ENCODE assay signal across 20 cellular contexts in genomic region chr2:101432411-101433181, GRCh38. TPM values are rescaled to one million over a fixed set of nuclear protein-coding genes. Genes with fewer than 3 reads are reported as not detected.
DNase-seq lines count a peak whose midpoint lies in the region; ATAC-seq and TF ChIP-seq lines count a peak whose summit lies in the region.
"Had no signal": no experiment of that assay in that cellular context is flagged by ENCODE, and none has a peak within 500 bp of the region (broad histone marks: within the 10 kb centered on the region; RNA-seq: fewer than 3 reads in every experiment).

No MANE protein-coding gene starts in this region.

- H3K9me3 Mint-ChIP-seq in osteocyte (ENCODE audit: unreplicated experiment): no peaks in the 10 kb centered on the region
- H3K9me3 Mint-ChIP-seq in endodermal cell: no peaks in the 10 kb centered on the region
- H3K9me3 Mint-ChIP-seq: activated T-helper 1 cell treated with anti-CD3 and anti-CD28 coated beads, Interleukin-12 subunit alpha, Interleukin-12 subunit beta, Interleukin-2, Interleukin-4 antibody, amounts not matched to agents 30 ng/mL and 10 ng/mL and 1 ng/mL, durations not matched to agents 14 hours and 24 hours and 36 hours; stimulated activated naive CD8-positive, alpha-beta T cell treated with anti-CD3 and anti-CD28 coated beads, Interleukin-15, amount 100 ng/mL, for 72 hours had no signal

- H3K27me3 Mint-ChIP-seq in osteocyte (ENCODE audit: unreplicated experiment): no peaks in the 10 kb centered on the region
- H3K27me3 Mint-ChIP-seq in endodermal cell (ENCODE audit: insufficient read depth): peaks cover 31% of the 10 kb centered on the region
- H3K27me3 Mint-ChIP-seq: stimulated activated naive CD8-positive, alpha-beta T cell treated with anti-CD3 and anti-CD28 coated beads, Interleukin-15, amount 100 ng/mL, for 72 hours had no signal

- H3K4me3 ChIP-seq in fibroblast of lung (replicated peaks in 1 of 4; ENCODE audit: control extremely low read depth in 1 of 4, insufficient read depth in 1 of 4, low read depth in 3 of 4, low read length in 4 of 4): no peak overlapping the region
- H3K4me3 ChIP-seq in endodermal cell (ENCODE audit: low read length): no peak overlapping the region
- H3K4me3 ChIP-seq: ascending aorta, esophagus squamous epithelium, SK-N-MC had no signal

- H2AFZ ChIP-seq in fibroblast of lung (ENCODE audit: low read length): no peak overlapping the region
- H2AFZ ChIP-seq: parathyroid adenoma had no signal

- no peaks in the 10 kb centered on the region for H3K9me3 ChIP-seq in fibroblast of lung (ENCODE audit: control insufficient read depth, insufficient read depth, low read depth, low read length)
- H3K9me3 ChIP-seq in endodermal cell (ENCODE audit: control insufficient read depth, low read length): no peaks in the 10 kb centered on the region
- H3K9me3 ChIP-seq: ascending aorta, esophagus squamous epithelium had no signal

- 86 to 95% methylated on average over 12 to 20 of the region's 20 CpGs for WGBS in endodermal cell (ENCODE audit: insufficient coverage in 1 of 2, insufficient read length in 1 of 2), 2 experiments

- H3K4me1 ChIP-seq in fibroblast of lung (ENCODE audit: control insufficient read depth, extremely low read depth, insufficient read depth, low read length) (peaks cover 3% of the 10 kb centered on the region), endodermal cell (ENCODE audit: control insufficient read depth, insufficient read depth, low read length) (peaks cover 5% of the 10 kb centered on the region)
- H3K4me1 ChIP-seq: parathyroid adenoma had no signal

- DNase-seq in EH (ENCODE audit: low read depth) (peak; percentile 59), M059J (ENCODE audit: low read depth) (peak; percentile 68), fibroblast of lung (ENCODE audit: low read depth in 2 of 2) (peak in 1 of 2 donors; percentile 59), osteocyte (ENCODE audit: extremely low spot score, unreplicated experiment) (peak; percentile 62), endodermal cell (no peak), NCI-H2227 treated with DMSO at 0.1 percent for 48 hours (lab: John Stamatoyannopoulos, UW) (no peak)
- DNase-seq: activated CD4-positive, alpha-beta T cell treated with anti-CD3 and anti-CD28 coated beads, Interleukin-2, amount 50 U/mL, for 48 hours; dermis blood vessel endothelial cell; DMS 273 treated with DMSO at 0.1 percent for 48 hours; esophagus squamous epithelium; left cardiac atrium; NCI-H1694 treated with DMSO at 0.1 percent for 48 hours; stimulated activated CD4-positive, alpha-beta T cell treated with anti-CD3 and anti-CD28 coated beads, Interleukin-12 subunit alpha, Interleukin-12 subunit beta, amount 100 ng/mL, for 4 hours; stimulated activated naive CD8-positive, alpha-beta T cell treated with anti-CD3 and anti-CD28 coated beads, Interleukin-15, amount 100 ng/mL, for 72 hours had no signal

- H3K4me1 Mint-ChIP-seq in osteocyte (ENCODE audit: unreplicated experiment): peaks cover 6% of the 10 kb centered on the region
- H3K4me1 Mint-ChIP-seq in endodermal cell: peaks cover 5% of the 10 kb centered on the region
- H3K4me1 Mint-ChIP-seq: stimulated activated naive CD8-positive, alpha-beta T cell treated with anti-CD3 and anti-CD28 coated beads, Interleukin-15, amount 100 ng/mL, for 72 hours had no signal

- H3K36me3 ChIP-seq in fibroblast of lung (ENCODE audit: control insufficient read depth, insufficient read depth, low read length) (peaks cover 4% of the 10 kb centered on the region), endodermal cell (ENCODE audit: control insufficient read depth, insufficient read depth, low read length) (no peaks in the 10 kb centered on the region)
- H3K36me3 ChIP-seq: ascending aorta, esophagus squamous epithelium had no signal

- H3K4me3 Mint-ChIP-seq in osteocyte (ENCODE audit: unreplicated experiment) (no peak overlapping the region), endodermal cell (no peak overlapping the region)
- H3K4me3 Mint-ChIP-seq: activated T-helper 1 cell treated with anti-CD3 and anti-CD28 coated beads, Interleukin-12 subunit alpha, Interleukin-12 subunit beta, Interleukin-2, Interleukin-4 antibody, amounts not matched to agents 30 ng/mL and 10 ng/mL and 1 ng/mL, durations not matched to agents 14 hours and 24 hours and 36 hours; stimulated activated naive CD8-positive, alpha-beta T cell treated with anti-CD3 and anti-CD28 coated beads, Interleukin-15, amount 100 ng/mL, for 72 hours had no signal

- H4K20me1 ChIP-seq in fibroblast of lung (ENCODE audit: control insufficient read depth, extremely low read depth, insufficient read depth, low read length): no peaks in the 10 kb centered on the region

- H3K27ac ChIP-seq in fibroblast of lung (ENCODE audit: insufficient read depth, low read length) (peak overlapping the region; percentile 29), endodermal cell (ENCODE audit: low read depth, low read length) (no peak overlapping the region)
- H3K27ac ChIP-seq: ascending aorta, esophagus squamous epithelium, parathyroid adenoma, SK-N-MC had no signal

- TF ChIP-seq CTCF in fibroblast of lung (conservative IDR thresholded peaks at IDR 0.05 in 1 of 2, IDR thresholded peaks at IDR 0.05 in 1 of 2; ENCODE audit: low read depth in 1 of 2, low read length in 2 of 2) (no peak), osteocyte (IDR thresholded peaks at IDR 0.05) (no peak), endodermal cell (conservative IDR thresholded peaks at IDR 0.05) (no peak)

- peaks cover 14% of the 10 kb centered on the region for H3K79me2 ChIP-seq in fibroblast of lung (ENCODE audit: control insufficient read depth, insufficient read depth, low read length)
- H3K79me2 ChIP-seq: parathyroid adenoma had no signal

- no peak overlapping the region for H3K9ac ChIP-seq in fibroblast of lung (ENCODE audit: insufficient read depth, low read length)
- no peak overlapping the region for H3K9ac ChIP-seq in endodermal cell (ENCODE audit: extremely low read depth, low read length, poor library complexity, severe bottlenecking)
- H3K9ac ChIP-seq: parathyroid adenoma had no signal

- no peak overlapping the region for H3K4me2 ChIP-seq in fibroblast of lung (ENCODE audit: extremely low read depth, insufficient read depth, low read length)

- H3K27ac Mint-ChIP-seq in osteocyte (ENCODE audit: unreplicated experiment) (no peak overlapping the region), endodermal cell (no peak overlapping the region)
- H3K27ac Mint-ChIP-seq: activated T-helper 1 cell treated with anti-CD3 and anti-CD28 coated beads, Interleukin-12 subunit alpha, Interleukin-12 subunit beta, Interleukin-2, Interleukin-4 antibody, amounts not matched to agents 30 ng/mL and 10 ng/mL and 1 ng/mL, durations not matched to agents 14 hours and 24 hours and 36 hours; stimulated activated naive CD8-positive, alpha-beta T cell treated with anti-CD3 and anti-CD28 coated beads, Interleukin-15, amount 100 ng/mL, for 72 hours had no signal

- H3K27me3 ChIP-seq in fibroblast of lung (ENCODE audit: control insufficient read depth, insufficient read depth, low read length) (no peaks in the 10 kb centered on the region), endodermal cell (ENCODE audit: control insufficient read depth, insufficient read depth, low read length, poor library complexity, severe bottlenecking) (no peaks in the 10 kb centered on the region)
- H3K27me3 ChIP-seq: ascending aorta, esophagus squamous epithelium had no signal

- no peak for ATAC-seq in GM21825 (IDR thresholded peaks at IDR 0.05; ENCODE audit: unreplicated experiment)
- ATAC-seq: stimulated activated naive CD8-positive, alpha-beta T cell treated with anti-CD3 and anti-CD28 coated beads, Interleukin-15, amount 100 ng/mL, for 72 hours had no signal

- no peaks in the 10 kb centered on the region for H3K36me3 Mint-ChIP-seq in osteocyte (ENCODE audit: unreplicated experiment)
- no peaks in the 10 kb centered on the region for H3K36me3 Mint-ChIP-seq in endodermal cell (ENCODE audit: low read depth)

RNA-seq across cellular contexts. Expression of gene RFX8, which starts 42.3 kb away (rescaled TPM):
- not detected in 2 replicates for total RNA-seq in M059J (2014; rRNA removed; shearing (Covaris generic))
- total RNA-seq in fibroblast of lung (2.6 and 12.4 TPM in 2 replicates), osteocyte (not detected in 2 replicates), endodermal cell (not detected)
- 4.3 and 10.4 TPM in 2 replicates for polyA plus RNA-seq in fibroblast of lung
- polyA plus RNA-seq in fibroblast of lung (2012): 2.1 and 6.5 TPM in 2 replicates
- polyA minus RNA-seq in fibroblast of lung (ENCODE audit: low replicate concordance): 1.1 and 2.4 TPM in 2 replicates
- not detected for polyA plus RNA-seq in endodermal cell (2013, experiment 1 of 2)
- polyA plus RNA-seq in endodermal cell (2013, experiment 2 of 2): 0.21 TPM
- total RNA-seq: ascending aorta, left cardiac atrium had no signal

RNA-seq across cellular contexts. Expression of gene CREG2, which starts 45.3 kb away (rescaled TPM):
- 0.15 and 0.86 TPM in 2 replicates for total RNA-seq in M059J (2014; rRNA removed; shearing (Covaris generic))
- total RNA-seq in fibroblast of lung: under 0.01 and 0.50 TPM in 2 replicates
- 0.08 and 0.84 TPM in 2 replicates for polyA plus RNA-seq in fibroblast of lung
- 0.36 TPM in 1 of 2 replicates, not detected in the other for polyA plus RNA-seq in fibroblast of lung (2012)
- 0.59 TPM in 1 of 2 replicates, not detected in the other for polyA minus RNA-seq in fibroblast of lung (ENCODE audit: low replicate concordance)
- total RNA-seq in osteocyte: not detected in 2 replicates
- total RNA-seq in endodermal cell: under 1 TPM in 1 of 2 donors, not detected in 1; 0.13 TPM
- polyA plus RNA-seq in endodermal cell (2013, experiment 1 of 2): 0.53 TPM
- polyA plus RNA-seq in endodermal cell (2013, experiment 2 of 2): 0.08 TPM
- total RNA-seq: activated T-helper 1 cell treated with anti-CD3 and anti-CD28 coated beads, Interleukin-12 subunit alpha, Interleukin-12 subunit beta, Interleukin-2, Interleukin-4 antibody, amounts not matched to agents 30 ng/mL and 10 ng/mL and 1 ng/mL, durations not matched to agents 14 hours and 24 hours and 36 hours; ascending aorta; left cardiac atrium had no signal
- polyA plus RNA-seq: BJ had no signal

Comparison
In these comparisons a context has a peak if more than half of its experiments do, and no peak if none do; other contexts are left out.
1. DNase-seq: peak in EH (single experiment), M059J (single experiment) and osteocyte (single experiment); none in endodermal cell (single experiment) and NCI-H2227 treated with DMSO at 0.1 percent for 48 hours (single experiment).